Comparison of ENCODE assay signal across 20 cellular contexts in genomic region chr17:19399750-19400450, GRCh38. TPM values are rescaled to one million over a fixed set of nuclear protein-coding genes. Genes with fewer than 3 reads are reported as not detected.
"Had no signal": no experiment of that assay in that cellular context is flagged by ENCODE, and none has a peak within 500 bp of the region (broad histone marks: within the 10 kb centered on the region; RNA-seq: fewer than 3 reads in every experiment).

No MANE protein-coding gene starts in this region.

- H3K27me3 ChIP-seq: adrenal gland, ascending aorta, brain microvascular endothelial cell, neutrophil, ovary, right atrium auricular region, tibial nerve, vagina had no signal

- DNase-seq: activated CD4-positive, alpha-beta T cell treated with anti-CD3 and anti-CD28 coated beads for 1 hour; activated CD4-positive, alpha-beta T cell treated with anti-CD3 and anti-CD28 coated beads, Interleukin-2, amount 50 U/mL, for 1 hour; activated CD8-positive, alpha-beta T cell treated with anti-CD3 and anti-CD28 coated beads, Interleukin-2, amount 10 ng/mL, durations not matched to agents 7 days and 5 days; activated naive CD4-positive, alpha-beta T cell; brain microvascular endothelial cell; cortex of kidney; immature natural killer cell; natural killer cell; ovary; psoas muscle; stimulated activated CD4-positive, alpha-beta T cell treated with anti-CD3 and anti-CD28 coated beads, Interleukin-1b, Interleukin-23, amount 100 ng/mL, for 48 hours; T-helper 9 cell had no signal

- H3K27ac ChIP-seq: brain microvascular endothelial cell, neutrophil, ovary, psoas muscle, vagina had no signal

- H3K4me1 ChIP-seq: psoas muscle had no signal

- ATAC-seq: activated CD8-positive, alpha-beta T cell treated with anti-CD3 and anti-CD28 coated beads, Interleukin-2, amount 10 ng/mL, durations not matched to agents 7 days and 5 days; natural killer cell; psoas muscle had no signal

- H3K9me3 ChIP-seq: adrenal gland, ascending aorta, neutrophil, ovary, psoas muscle, right atrium auricular region, tibial nerve, vagina had no signal

- H3K36me3 ChIP-seq: adrenal gland, ascending aorta, brain microvascular endothelial cell, neutrophil, ovary, right atrium auricular region, tibial nerve, vagina had no signal

- H3K4me3 ChIP-seq: adrenal gland, ascending aorta, ovary, psoas muscle, right atrium auricular region, tibial nerve, vagina had no signal

RNA-seq across cellular contexts. Expression of gene RNF112, which starts 11.1 kb away (rescaled TPM):
- polyA plus RNA-seq: immature natural killer cell had no signal

RNA-seq across cellular contexts. Expression of gene MFAP4, which starts 12.9 kb away (rescaled TPM):
- total RNA-seq: activated CD8-positive, alpha-beta T cell treated with anti-CD3 and anti-CD28 coated beads, Interleukin-2, amount 10 ng/mL, durations not matched to agents 7 days and 5 days; epithelial cell of proximal tubule; natural killer cell; T-helper 1 cell treated with Interleukin-12 subunit alpha and Interleukin-12 subunit beta and Interleukin-4 antibody, amounts not matched to agents 30 ng/mL and 1 ng/mL, for 36 hours had no signal
